In the genomic region with DNA sequence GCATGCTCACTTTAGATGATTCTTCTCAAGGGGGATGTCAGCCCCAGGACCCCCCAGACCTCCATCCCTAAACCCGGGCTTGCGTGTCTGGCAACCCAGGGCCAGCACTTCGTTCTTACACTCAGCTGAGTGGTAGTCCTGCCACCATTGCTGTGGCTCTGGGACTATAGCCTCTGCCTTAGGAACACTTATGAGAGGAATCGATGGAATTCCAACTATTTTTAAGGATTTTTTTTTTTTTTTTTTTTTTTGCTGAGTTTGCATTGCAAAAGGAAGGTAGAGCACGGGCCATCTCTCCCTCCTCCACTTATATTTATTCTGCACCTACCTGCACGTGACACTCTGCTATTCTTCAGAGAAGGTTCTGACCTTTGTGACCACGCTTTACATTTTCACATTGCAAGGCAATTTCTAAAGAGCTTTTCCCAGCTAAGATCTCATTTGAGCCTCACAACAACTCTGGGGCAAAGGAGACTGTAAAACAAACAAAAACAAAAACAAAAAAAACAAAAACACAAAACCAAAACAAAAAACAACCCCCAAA, we compare ENCODE assay signal across 15 cellular contexts.
DNase-seq lines count a peak whose midpoint lies in the region; ATAC-seq and TF ChIP-seq lines count a peak whose summit lies in the region.
"Had no signal": no experiment of that assay in that cellular context is flagged by ENCODE, and none has a peak within 500 bp of the region (broad histone marks: within the 10 kb centered on the region; RNA-seq: fewer than 3 reads in every experiment).

No MANE protein-coding gene starts in this region.

- no peaks in the 10 kb centered on the region for H3K27me3 Mint-ChIP-seq in dendritic cell treated with granulocyte-macrophage colony-stimulating factor and Interleukin-4, amounts not matched to agents 40 ng/mL and 50 ng/mL, for 4 days
- no peaks in the 10 kb centered on the region for H3K27me3 Mint-ChIP-seq in naive thymus-derived CD8-positive, alpha-beta T cell
- H3K27me3 Mint-ChIP-seq: central memory CD8-positive, alpha-beta T cell had no signal

- intact Hi-C loops in dendritic cell treated with granulocyte-macrophage colony-stimulating factor and Interleukin-4, amounts not matched to agents 40 ng/mL and 50 ng/mL, for 4 days (cut with micrococcal nuclease) = loop anchor here (10.0 kb wide), 1 partner anchor 73 kb away; no protein-coding TSS in a partner anchor
- intact Hi-C loops in A673 (cut with micrococcal nuclease; ENCODE audit: unreplicated experiment) = no loop called here

- TF ChIP-seq EP300 in tibial nerve (IDR thresholded peaks at IDR 0.05) = no peak

- no peaks in the 10 kb centered on the region for H4K20me1 ChIP-seq in Karpas-422 (ENCODE audit: insufficient read depth, low read depth, low read length)

- H3K27me3 ChIP-seq in HUES64 (ENCODE audit: insufficient read depth, low read length) (no peaks in the 10 kb centered on the region), muscle layer of colon (ENCODE audit: control insufficient read depth in 1 of 2, insufficient read depth in 2 of 2, low read length in 2 of 2) (no peaks in the 10 kb centered on the region), tibial nerve (no peaks in the 10 kb centered on the region), A673 (replicated peaks; ENCODE audit: insufficient read depth, low read depth, low read length, poor library complexity) (no peaks in the 10 kb centered on the region), Karpas-422 (ENCODE audit: low read length) (no peaks in the 10 kb centered on the region)
- H3K27me3 ChIP-seq: pancreas had no signal

- peaks cover 32% of the 10 kb centered on the region for H3K4me1 Mint-ChIP-seq in dendritic cell treated with granulocyte-macrophage colony-stimulating factor and Interleukin-4, amounts not matched to agents 40 ng/mL and 50 ng/mL, for 4 days (ENCODE audit: low read depth)
- H3K4me1 Mint-ChIP-seq in naive thymus-derived CD8-positive, alpha-beta T cell = peaks cover 0 to 27% (median 13%) of the 10 kb centered on the region in 4 donors

- H3K4me3 Mint-ChIP-seq in dendritic cell treated with granulocyte-macrophage colony-stimulating factor and Interleukin-4, amounts not matched to agents 40 ng/mL and 50 ng/mL, for 4 days = no peak overlapping the region
- H3K4me3 Mint-ChIP-seq in naive thymus-derived CD8-positive, alpha-beta T cell = no peak overlapping the region
- H3K4me3 Mint-ChIP-seq: central memory CD8-positive, alpha-beta T cell; mesothelial cell of epicardium had no signal

- no peaks in the 10 kb centered on the region for H3K9me3 ChIP-seq in HUES64 (ENCODE audit: insufficient read depth, low read depth, low read length)
- H3K9me3 ChIP-seq in muscle layer of colon (ENCODE audit: low read length) = no peaks in the 10 kb centered on the region
- H3K9me3 ChIP-seq in tibial nerve = no peaks in the 10 kb centered on the region
- H3K9me3 ChIP-seq in A673 (ENCODE audit: low read depth, low read length, poor library complexity, severe bottlenecking) = no peaks in the 10 kb centered on the region
- H3K9me3 ChIP-seq in Karpas-422 (ENCODE audit: low read length) = no peaks in the 10 kb centered on the region
- H3K9me3 ChIP-seq: pancreas had no signal

- DNase-seq in tibial nerve (ENCODE audit: low spot score in 2 of 2) (no peak), A673 (ENCODE audit: low spot score) (no peak), DMS114 treated with DMSO at 0.1 percent for 48 hours (lab: John Stamatoyannopoulos, UW; ENCODE audit: unreplicated experiment) (no peak), Karpas-422 (no peak)
- DNase-seq in naive thymus-derived CD8-positive, alpha-beta T cell = no peak
- DNase-seq: activated naive CD4-positive, alpha-beta T cell treated with anti-CD3 and anti-CD28 coated beads, Interleukin-2, amount 50 U/mL, for 16 hours; NCI-H1092 treated with DMSO at 0.1 percent for 48 hours; pancreas; stimulated activated CD4-positive, alpha-beta T cell treated with anti-CD3 and anti-CD28 coated beads, Interleukin-2, amount 100 ng/mL, for 24 hours had no signal

- no peak overlapping the region for H3K4me2 ChIP-seq in Karpas-422 (ENCODE audit: low read depth, low read length, poor library complexity, severe bottlenecking)

- H3K36me3 Mint-ChIP-seq in dendritic cell treated with granulocyte-macrophage colony-stimulating factor and Interleukin-4, amounts not matched to agents 40 ng/mL and 50 ng/mL, for 4 days (ENCODE audit: low read depth) = peaks cover 15% of the 10 kb centered on the region
- H3K36me3 Mint-ChIP-seq in naive thymus-derived CD8-positive, alpha-beta T cell = peaks cover 0 to 8% (median 2%) of the 10 kb centered on the region in 3 donors
- H3K36me3 Mint-ChIP-seq: mesothelial cell of epicardium had no signal

- H3K9me3 Mint-ChIP-seq in dendritic cell treated with granulocyte-macrophage colony-stimulating factor and Interleukin-4, amounts not matched to agents 40 ng/mL and 50 ng/mL, for 4 days = no peaks in the 10 kb centered on the region
- no peaks in the 10 kb centered on the region for H3K9me3 Mint-ChIP-seq in naive thymus-derived CD8-positive, alpha-beta T cell
- H3K9me3 Mint-ChIP-seq: central memory CD8-positive, alpha-beta T cell; mesothelial cell of epicardium had no signal

- H3K4me3 ChIP-seq in HUES64 (ENCODE audit: low read length) (no peak overlapping the region), muscle layer of colon (ENCODE audit: low read depth in 1 of 2, low read length in 2 of 2) (no peak overlapping the region), tibial nerve (no peak overlapping the region), A673 (ENCODE audit: low read depth, low read length, poor library complexity, severe bottlenecking) (no peak overlapping the region), Karpas-422 (ENCODE audit: low read length) (no peak overlapping the region)
- H3K4me3 ChIP-seq: pancreas had no signal

- no peak overlapping the region for H2AFZ ChIP-seq in Karpas-422 (ENCODE audit: low read length)

- H3K27ac Mint-ChIP-seq in dendritic cell treated with granulocyte-macrophage colony-stimulating factor and Interleukin-4, amounts not matched to agents 40 ng/mL and 50 ng/mL, for 4 days = peak overlapping the region; percentile 15
- peak overlapping the region in 1 of 10 donors; percentile 46 for H3K27ac Mint-ChIP-seq in naive thymus-derived CD8-positive, alpha-beta T cell
- H3K27ac Mint-ChIP-seq: mesothelial cell of epicardium had no signal

- CTCF ChIA-PET in A673 (lab: Charles Lee) = no interaction called here

- no TSS peak for BruUV-seq in A673 (replicated peaks; lab: Mats Ljungman, UMichigan)

- no peak for TF ChIP-seq CTCF in tibial nerve (IDR thresholded peaks at IDR 0.05)
- no peak for TF ChIP-seq CTCF in A673 (conservative IDR thresholded peaks at IDR 0.05; ENCODE audit: low read depth, low read length)

- H3K36me3 ChIP-seq in HUES64 (ENCODE audit: insufficient read depth, low read length) (no peaks in the 10 kb centered on the region), muscle layer of colon (ENCODE audit: insufficient read depth, low read length) (no peaks in the 10 kb centered on the region), tibial nerve (no peaks in the 10 kb centered on the region), A673 (ENCODE audit: insufficient read depth, low read length, poor library complexity, severe bottlenecking) (no peaks in the 10 kb centered on the region), Karpas-422 (ENCODE audit: insufficient read depth, low read length) (no peaks in the 10 kb centered on the region)
- H3K36me3 ChIP-seq: pancreas had no signal

- H3K27ac ChIP-seq in HUES64 (ENCODE audit: low read depth, low read length) (peak overlapping the region; percentile 65), muscle layer of colon (ENCODE audit: low read depth, low read length) (peak overlapping the region; percentile 76), tibial nerve (peak overlapping the region; percentile 69 to 92 (median 86)), A673 (ENCODE audit: low read depth, low read length, poor library complexity, severe bottlenecking) (no peak overlapping the region), Karpas-422 (ENCODE audit: low read length) (no peak overlapping the region)
- H3K27ac ChIP-seq: pancreas had no signal

- no peak for TF ChIP-seq POLR2A in tibial nerve (IDR thresholded peaks at IDR 0.05)

- POLR2A ChIA-PET in naive thymus-derived CD8-positive, alpha-beta T cell (lab: Charles Lee) = interaction anchor here (0.6 to 0.9 kb wide), 2 partner anchors 11 to 517 kb away, joined by 3 read pairs; no protein-coding TSS in a partner anchor
- POLR2A ChIA-PET in A673 (lab: Charles Lee; ENCODE audit: low non-redundant PET) = no interaction called here

- H3K79me2 ChIP-seq in Karpas-422 (ENCODE audit: low read length) = no peaks in the 10 kb centered on the region

- H3K9ac ChIP-seq in HUES64 (ENCODE audit: low read depth, low read length) (no peak overlapping the region), muscle layer of colon (ENCODE audit: low read length) (no peak overlapping the region), Karpas-422 (ENCODE audit: low read length) (no peak overlapping the region)

- peaks cover 81% of the 10 kb centered on the region for H3K4me1 ChIP-seq in HUES64 (ENCODE audit: insufficient read depth, low read length)
- peaks cover 94% of the 10 kb centered on the region for H3K4me1 ChIP-seq in muscle layer of colon (ENCODE audit: insufficient read depth, low read length)
- peaks cover 0 to 96% (median 56%) of the 10 kb centered on the region in 4 donors for H3K4me1 ChIP-seq in tibial nerve
- H3K4me1 ChIP-seq in A673 (ENCODE audit: insufficient read depth, low read length, poor library complexity, severe bottlenecking) = peaks cover 10% of the 10 kb centered on the region
- H3K4me1 ChIP-seq in Karpas-422 (ENCODE audit: low read length) = peaks cover 41% of the 10 kb centered on the region

- WGBS in HUES64 = 71% methylated on average over 6 of the region's 7 CpGs
- WGBS in tibial nerve, 2 donors = 94% methylated on average over 7 of the region's 7 CpGs

- ATAC-seq in naive thymus-derived CD8-positive, alpha-beta T cell = no peak
- ATAC-seq: HCT116, pancreas had no signal

- no peaks in the 10 kb centered on the region for H3K9me2 ChIP-seq in Karpas-422 (replicated peaks; ENCODE audit: insufficient read depth, low read length)

Comparison
In these comparisons a context has a peak if more than half of its experiments do, and no peak if none do; other contexts are left out.
1. H3K27ac ChIP-seq: peak in HUES64 (single experiment), muscle layer of colon (single experiment) and tibial nerve (4 of 4); none in A673 (single experiment) and Karpas-422 (single experiment).